10 cellular contexts compared by ENCODE assay signal in the genomic region with DNA sequence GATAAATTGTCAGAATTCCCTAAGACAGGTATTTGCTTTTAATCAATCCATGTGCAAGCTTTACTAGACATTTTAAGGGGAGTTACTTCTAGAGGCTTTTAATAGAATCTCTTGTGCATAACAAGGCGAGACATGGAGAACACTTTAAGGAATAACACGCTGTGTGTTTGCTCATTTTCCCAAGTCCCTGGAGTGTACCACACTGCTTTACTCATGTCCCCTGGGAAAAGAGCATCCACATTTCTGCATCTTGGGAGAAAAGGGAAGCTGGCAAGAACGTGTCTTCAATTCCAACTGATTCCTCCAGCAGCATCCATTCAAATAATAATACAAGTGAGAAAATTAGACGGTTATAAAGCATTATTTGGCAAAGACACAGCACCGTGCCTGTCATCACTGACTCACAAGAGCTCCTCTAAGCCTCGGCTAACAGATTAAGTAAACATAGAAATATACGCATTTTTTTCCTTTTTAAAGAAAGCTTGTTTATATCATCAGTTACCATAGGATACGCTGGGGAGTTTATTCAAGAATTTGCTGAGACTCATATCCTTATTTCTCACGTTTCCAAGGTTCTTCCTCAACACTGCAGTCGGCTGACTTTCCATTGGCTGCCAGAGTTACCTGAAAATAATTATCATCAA.
A peak's percentile ranks its signal among the peaks of the same experiment; 100 is the strongest.
DNase-seq lines count a peak whose midpoint lies in the region; ATAC-seq and TF ChIP-seq lines count a peak whose summit lies in the region.
"Had no signal": no experiment of that assay in that cellular context is flagged by ENCODE, and none has a peak within 500 bp of the region (broad histone marks: within the 10 kb centered on the region; RNA-seq: fewer than 3 reads in every experiment).

No MANE protein-coding gene starts in this region.

- DNase-seq in AG08395 (ENCODE audit: low spot score) (peak; percentile 85), HT-29 (ENCODE audit: low spot score) (peak; percentile 14), body of pancreas (peak in 2 of 4 donors; percentile 47 to 52), lung (ENCODE audit: low spot score) (no peak), suprapubic skin (ENCODE audit: low spot score in 2 of 2) (no peak), psoas muscle (no peak)
- DNase-seq in effector memory CD4-positive, alpha-beta T cell, result no peak
- DNase-seq: NCI-H526, spleen had no signal

- H3K27ac ChIP-seq in body of pancreas, result peak overlapping the region in 3 of 4 donors; percentile 33 to 69 (median 61)
- H3K27ac ChIP-seq in lung (ENCODE audit: low read depth in 1 of 2, low read length in 1 of 2), result no peak overlapping the region
- no peak overlapping the region for H3K27ac ChIP-seq in effector memory CD4-positive, alpha-beta T cell (ENCODE audit: insufficient read depth, low read length, poor library complexity, severe bottlenecking)
- no peak overlapping the region for H3K27ac ChIP-seq in suprapubic skin
- H3K27ac ChIP-seq in psoas muscle, result no peak overlapping the region
- H3K27ac ChIP-seq: spleen had no signal

- H3K27me3 ChIP-seq in body of pancreas (no peaks in the 10 kb centered on the region), lung (ENCODE audit: control insufficient read depth, insufficient read depth) (no peaks in the 10 kb centered on the region), suprapubic skin (no peaks in the 10 kb centered on the region), psoas muscle (ENCODE audit: insufficient read depth in 3 of 3, low read length in 2 of 3) (peaks cover 0 to 3% (median 0%) of the 10 kb centered on the region in 3 donors)
- H3K27me3 ChIP-seq in effector memory CD4-positive, alpha-beta T cell (replicated peaks; ENCODE audit: control insufficient read depth, insufficient read depth, low read length, poor library complexity, severe bottlenecking), result no peaks in the 10 kb centered on the region
- H3K27me3 ChIP-seq: spleen had no signal

- ATAC-seq in body of pancreas (peak; percentile 87), lung (ENCODE audit: insufficient read depth, low FRiP score) (peak; percentile 63), GM21576 (IDR thresholded peaks at IDR 0.05; ENCODE audit: unreplicated experiment) (no peak), psoas muscle (no peak)

- no peaks in the 10 kb centered on the region for H3K9me3 ChIP-seq in body of pancreas
- H3K9me3 ChIP-seq in lung (ENCODE audit: control insufficient read depth in 2 of 2, insufficient read depth in 1 of 2, low read length in 1 of 2), result no peaks in the 10 kb centered on the region
- H3K9me3 ChIP-seq in effector memory CD4-positive, alpha-beta T cell (ENCODE audit: control insufficient read depth, low read length), result no peaks in the 10 kb centered on the region
- H3K9me3 ChIP-seq in suprapubic skin, result no peaks in the 10 kb centered on the region
- no peaks in the 10 kb centered on the region for H3K9me3 ChIP-seq in psoas muscle
- H3K9me3 ChIP-seq: spleen had no signal

- H3K4me1 ChIP-seq in body of pancreas (peaks cover 67% of the 10 kb centered on the region), lung (ENCODE audit: control insufficient read depth in 2 of 2, insufficient read depth in 2 of 2, low read length in 2 of 2) (no peaks in the 10 kb centered on the region), suprapubic skin (peaks cover 11% of the 10 kb centered on the region), psoas muscle (no peaks in the 10 kb centered on the region)
- H3K4me1 ChIP-seq in effector memory CD4-positive, alpha-beta T cell (ENCODE audit: control insufficient read depth, insufficient read depth, low read length, poor library complexity, severe bottlenecking), result peaks cover 16% of the 10 kb centered on the region

- H3K36me3 ChIP-seq in body of pancreas (replicated peaks in 1 of 2; ENCODE audit: insufficient read depth in 1 of 2, low read depth in 2 of 2) (no peaks in the 10 kb centered on the region), lung (ENCODE audit: control insufficient read depth in 2 of 2, insufficient read depth in 2 of 2, low read length in 2 of 2) (no peaks in the 10 kb centered on the region), suprapubic skin (no peaks in the 10 kb centered on the region), psoas muscle (ENCODE audit: insufficient read depth in 1 of 2, low read depth in 1 of 2) (no peaks in the 10 kb centered on the region)
- H3K36me3 ChIP-seq in effector memory CD4-positive, alpha-beta T cell (ENCODE audit: control insufficient read depth, insufficient read depth, low read length), result no peaks in the 10 kb centered on the region
- H3K36me3 ChIP-seq: spleen had no signal

- no peak for TF ChIP-seq CTCF in body of pancreas (IDR thresholded peaks at IDR 0.05)
- no peak for TF ChIP-seq CTCF in lung (IDR thresholded peaks at IDR 0.05; ENCODE audit: control extremely low read depth, extremely low read depth)
- no peak for TF ChIP-seq CTCF in suprapubic skin (IDR thresholded peaks at IDR 0.05)
- TF ChIP-seq CTCF in psoas muscle (IDR thresholded peaks at IDR 0.05), result no peak

- no peak for TF ChIP-seq EP300 in suprapubic skin (IDR thresholded peaks at IDR 0.05)

- intact Hi-C loops in body of pancreas (cut with DNase I), result no loop called here
- intact Hi-C loops in psoas muscle (cut with DNase I), result loop anchor here (5.0 kb wide), 2 partner anchors 132 to 147 kb away; no protein-coding TSS in a partner anchor

- TF ChIP-seq POLR2A in body of pancreas (IDR thresholded peaks at IDR 0.05) (no peak), suprapubic skin (IDR thresholded peaks at IDR 0.05) (no peak)

- H3K4me3 ChIP-seq in body of pancreas (no peak overlapping the region), lung (no peak overlapping the region), suprapubic skin (no peak overlapping the region), psoas muscle (no peak overlapping the region)
- H3K4me3 ChIP-seq in effector memory CD4-positive, alpha-beta T cell (ENCODE audit: insufficient read depth, low read depth, low read length, poor library complexity, severe bottlenecking), result no peak overlapping the region
- H3K4me3 ChIP-seq: spleen had no signal

- 46 to 55% methylated on average over 10 of the region's 10 CpGs for WGBS in body of pancreas, 2 donors
- 54 to 69% methylated on average over 10 of the region's 10 CpGs for WGBS in lung, 2 donors
- WGBS in suprapubic skin, result 62% methylated on average over 10 of the region's 10 CpGs
- WGBS in psoas muscle, 3 donors, result 59 to 62% (median 62%) methylated on average over 10 of the region's 10 CpGs

Comparison
In these comparisons a context has a peak if more than half of its experiments do, and no peak if none do; other contexts are left out.
1. DNase-seq: peak in AG08395 (single experiment) and HT-29 (single experiment); none in lung (single experiment), effector memory CD4-positive, alpha-beta T cell (0 of 3), suprapubic skin (0 of 2) and psoas muscle (0 of 2).
2. ATAC-seq: peak in body of pancreas (single experiment) and lung (single experiment); none in GM21576 (single experiment) and psoas muscle (0 of 4).
3. H3K27ac ChIP-seq: peak in body of pancreas (3 of 4); none in lung (0 of 2), effector memory CD4-positive, alpha-beta T cell (single experiment), suprapubic skin (single experiment) and psoas muscle (single experiment).